In genomic region chr17:4604111-4604644, GRCh38 we compare ENCODE assay signal across 11 cellular contexts. TPM values are rescaled to one million over a fixed set of nuclear protein-coding genes. Genes with fewer than 3 reads are reported as not detected.
A peak's percentile ranks its signal among the peaks of the same experiment; 100 is the strongest.
DNase-seq lines count a peak whose midpoint lies in the region; ATAC-seq and TF ChIP-seq lines count a peak whose summit lies in the region.
"Had no signal": no experiment of that assay in that cellular context is flagged by ENCODE, and none has a peak within 500 bp of the region (broad histone marks: within the 10 kb centered on the region; RNA-seq: fewer than 3 reads in every experiment).

No MANE protein-coding gene starts in this region.

- TF ChIP-seq CTCF in choroid plexus epithelial cell (conservative IDR thresholded peaks at IDR 0.05; ENCODE audit: low read depth, low read length) = no peak
- TF ChIP-seq CTCF in nephron (IDR thresholded peaks at IDR 0.05; ENCODE audit: unreplicated experiment in 3 of 3) = no peak

- H3K36me3 Mint-ChIP-seq in nephron (ENCODE audit: low read depth) = peaks cover 22% of the 10 kb centered on the region
- H3K36me3 Mint-ChIP-seq in activated naive CD8-positive, alpha-beta T cell treated with anti-CD3 and anti-CD28 coated beads for 36 hours = no peaks in the 10 kb centered on the region

- H3K4me3 Mint-ChIP-seq in nephron = peak overlapping the region; percentile 29 to 70 (median 38)
- no peak overlapping the region for H3K4me3 Mint-ChIP-seq in activated naive CD8-positive, alpha-beta T cell treated with anti-CD3 and anti-CD28 coated beads for 36 hours

- peaks cover 4% of the 10 kb centered on the region for H3K27me3 Mint-ChIP-seq in nephron (ENCODE audit: low read depth)
- H3K27me3 Mint-ChIP-seq in activated naive CD8-positive, alpha-beta T cell treated with anti-CD3 and anti-CD28 coated beads for 36 hours = peaks cover 28% of the 10 kb centered on the region

- ATAC-seq in HG03432 (IDR thresholded peaks at IDR 0.05; ENCODE audit: unreplicated experiment) = no peak

- peaks cover 81% of the 10 kb centered on the region for H3K4me1 Mint-ChIP-seq in nephron
- no peaks in the 10 kb centered on the region for H3K4me1 Mint-ChIP-seq in activated naive CD8-positive, alpha-beta T cell treated with anti-CD3 and anti-CD28 coated beads for 36 hours

- no peak overlapping the region for H3K4me3 ChIP-seq in choroid plexus epithelial cell (ENCODE audit: low read depth, low read length)
- H3K4me3 ChIP-seq: skin epidermis had no signal

- no peak for TF ChIP-seq POLR2A in erythroblast (IDR thresholded peaks at IDR 0.05; ENCODE audit: low read length)

- peak overlapping the region; percentile 93 to 98 (median 97) for H3K27ac Mint-ChIP-seq in nephron
- no peak overlapping the region for H3K27ac Mint-ChIP-seq in activated naive CD8-positive, alpha-beta T cell treated with anti-CD3 and anti-CD28 coated beads for 36 hours

- H3K9me3 Mint-ChIP-seq in nephron = no peaks in the 10 kb centered on the region
- no peaks in the 10 kb centered on the region for H3K9me3 Mint-ChIP-seq in activated naive CD8-positive, alpha-beta T cell treated with anti-CD3 and anti-CD28 coated beads for 36 hours

- DNase-seq in DMS79 treated with DMSO at 0.1 percent for 48 hours (lab: John Stamatoyannopoulos, UW) = peak; percentile 88
- peak; percentile 31 for DNase-seq in NCI-H2196 treated with DMSO at 0.1 percent for 48 hours (lab: John Stamatoyannopoulos, UW; ENCODE audit: unreplicated experiment)
- peak; percentile 89 for DNase-seq in choroid plexus epithelial cell (ENCODE audit: low read depth)
- DNase-seq in erythroblast (lab: John Stamatoyannopoulos, UW) = no peak
- no peak for DNase-seq in GF-D8 (lab: John Stamatoyannopoulos, UW)
- DNase-seq in activated naive CD8-positive, alpha-beta T cell treated with anti-CD3 and anti-CD28 coated beads for 36 hours = no peak
- DNase-seq: MV-4-11 had no signal

RNA-seq across cellular contexts. Expression of gene SMTNL2, which starts 19.8 kb away (rescaled TPM):
- total RNA-seq in activated naive CD8-positive, alpha-beta T cell treated with anti-CD3 and anti-CD28 coated beads for 36 hours = not detected

RNA-seq across cellular contexts. Expression of gene ALOX15, which starts 37.3 kb away (rescaled TPM):
- total RNA-seq in activated naive CD8-positive, alpha-beta T cell treated with anti-CD3 and anti-CD28 coated beads for 36 hours = under 1 TPM; 0.18 to 0.25 TPM

RNA-seq across cellular contexts. Expression of gene GGT6, which starts 43.8 kb away (rescaled TPM):
- not detected for total RNA-seq in activated naive CD8-positive, alpha-beta T cell treated with anti-CD3 and anti-CD28 coated beads for 36 hours
- total RNA-seq: H1 had no signal

RNA-seq across cellular contexts. Expression of gene MYBBP1A, which starts 49.0 kb away (rescaled TPM):
- total RNA-seq in activated naive CD8-positive, alpha-beta T cell treated with anti-CD3 and anti-CD28 coated beads for 36 hours = 100 to 1,000 TPM; 174 to 176 TPM

Comparison
In these comparisons a context has a peak if more than half of its experiments do, and no peak if none do; other contexts are left out.
1. DNase-seq: peak in DMS79 treated with DMSO at 0.1 percent for 48 hours (single experiment), NCI-H2196 treated with DMSO at 0.1 percent for 48 hours (single experiment) and choroid plexus epithelial cell (single experiment); none in erythroblast (0 of 2), GF-D8 (single experiment) and activated naive CD8-positive, alpha-beta T cell treated with anti-CD3 and anti-CD28 coated beads for 36 hours (single experiment).